Comparison of ENCODE assay signal across 8 cellular contexts in the genomic region with DNA sequence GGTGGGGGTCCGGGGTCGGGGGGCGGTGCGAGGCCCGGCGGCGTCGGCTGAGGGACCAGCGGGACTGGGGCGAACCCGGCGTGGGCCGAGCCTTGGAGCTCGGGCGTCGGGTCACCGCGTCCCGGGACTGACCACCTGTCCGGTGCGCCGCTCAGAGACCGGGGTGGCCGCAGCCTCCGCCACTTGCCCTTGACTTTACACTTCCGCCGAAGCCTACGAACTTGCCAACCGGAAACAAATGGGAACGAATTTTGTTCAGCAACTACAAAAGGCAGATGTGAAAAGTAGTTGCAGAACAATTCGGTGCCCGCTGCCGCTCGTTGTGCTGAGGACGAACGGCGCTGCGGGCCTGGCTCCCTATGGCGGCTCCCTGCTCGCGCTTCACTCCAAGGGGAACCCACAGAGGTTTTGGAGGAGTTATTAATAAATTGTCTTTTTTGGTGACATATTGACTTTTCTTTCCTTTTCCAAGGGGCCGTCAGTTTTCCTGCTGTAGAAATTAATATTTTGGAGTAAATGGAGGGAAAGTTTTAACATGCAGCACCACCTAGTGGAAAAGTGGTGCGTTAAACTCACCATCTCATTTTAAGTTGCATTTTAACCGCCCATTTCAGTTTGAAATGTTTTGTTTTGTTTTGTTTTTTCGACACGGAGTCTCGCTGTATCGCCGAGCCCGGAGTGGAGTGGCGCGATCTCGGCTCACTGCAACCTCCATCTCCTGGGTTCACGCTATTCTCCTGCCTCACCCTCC. TPM values are rescaled to one million over a fixed set of nuclear protein-coding genes. Genes with fewer than 3 reads are reported as not detected.
A peak's percentile ranks its signal among the peaks of the same experiment; 100 is the strongest.
DNase-seq lines count a peak whose midpoint lies in the region; ATAC-seq and TF ChIP-seq lines count a peak whose summit lies in the region.

No MANE protein-coding gene starts in this region.

- CTCF ChIA-PET in Caco-2 (lab: Charles Lee): interaction anchor here (0.7 to 1.9 kb wide), 13 partner anchors 8 to 1128 kb away, joined by 3 to 11 read pairs (median 5); a partner anchor contains a TSS
- CTCF ChIA-PET in naive thymus-derived CD4-positive, alpha-beta T cell (lab: Charles Lee): interaction anchor here (0.6 to 1.8 kb wide), 11 partner anchors 10 to 275 kb away, joined by 3 to 10 read pairs (median 4); a partner anchor contains a TSS

- TF ChIP-seq CTCF in Caco-2 (IDR thresholded peaks at IDR 0.05; ENCODE audit: insufficient read depth in 1 of 2, low read depth in 1 of 2, low read length in 1 of 2, severe bottlenecking in 1 of 2, unreplicated experiment in 1 of 2) (peak; percentile 59 to 80), esophagus squamous epithelium (IDR thresholded peaks at IDR 0.05) (peak; percentile 64 to 84 (median 75))

- DNase-seq in Caco-2 (no peak), HT-29 (ENCODE audit: low spot score) (peak; percentile 84), OCI-M1 (lab: John Stamatoyannopoulos, UW) (peak; percentile 90), esophagus squamous epithelium (lab: John Stamatoyannopoulos, UW) (no peak)
- DNase-seq in activated T-cell treated with anti-CD3 and anti-CD28 coated beads, Interleukin-2, amount 50 U/mL, for 24 hours: peak; percentile 53
- peak in 8 of 9 donors; percentile 49 to 82 (median 76) for DNase-seq in naive thymus-derived CD4-positive, alpha-beta T cell
- peak; percentile 54 for DNase-seq in stimulated activated naive CD4-positive, alpha-beta T cell treated with Interleukin-2 at 50 U/mL for 16 hours (lab: John Stamatoyannopoulos, UW)

- no peaks in the 10 kb centered on the region for H3K9me3 Mint-ChIP-seq in Caco-2 (ENCODE audit: unreplicated experiment)
- H3K9me3 Mint-ChIP-seq in activated T-cell treated with anti-CD3 and anti-CD28 coated beads, Interleukin-2, amount 50 U/mL, for 24 hours: no peaks in the 10 kb centered on the region
- no peaks in the 10 kb centered on the region for H3K9me3 Mint-ChIP-seq in naive thymus-derived CD4-positive, alpha-beta T cell

- 0% methylated on average over 26 to 27 of the region's 54 CpGs for WGBS in esophagus squamous epithelium, 2 donors

- H3K4me1 ChIP-seq in Caco-2: no peaks in the 10 kb centered on the region
- peaks cover 6 to 28% (median 6%) of the 10 kb centered on the region in 3 donors for H3K4me1 ChIP-seq in esophagus squamous epithelium
- H3K4me1 ChIP-seq in naive thymus-derived CD4-positive, alpha-beta T cell (ENCODE audit: control insufficient read depth in 2 of 2, insufficient read depth in 2 of 2, low read length in 2 of 2): no peaks in the 10 kb centered on the region

- TSS peak; percentile 60 for BruUV-seq in Caco-2 (replicated peaks; lab: Mats Ljungman, UMichigan)

- no peaks in the 10 kb centered on the region for H3K9me3 ChIP-seq in Caco-2
- no peaks in the 10 kb centered on the region for H3K9me3 ChIP-seq in esophagus squamous epithelium
- no peaks in the 10 kb centered on the region for H3K9me3 ChIP-seq in naive thymus-derived CD4-positive, alpha-beta T cell (ENCODE audit: control insufficient read depth in 2 of 3, low read length in 3 of 3)

- POLR2A ChIA-PET in Caco-2 (lab: Charles Lee): interaction anchor here (0.6 to 1.6 kb wide), 8 partner anchors 25 to 360 kb away, joined by 3 to 12 read pairs (median 3); a partner anchor contains a TSS
- POLR2A ChIA-PET in naive thymus-derived CD4-positive, alpha-beta T cell (lab: Charles Lee): interaction anchor here (0.6 to 3.9 kb wide), 15 partner anchors 32 to 792 kb away, joined by 3 to 37 read pairs (median 5); a partner anchor contains a TSS

- H3K4me1 Mint-ChIP-seq in Caco-2 (ENCODE audit: low read depth, unreplicated experiment): no peaks in the 10 kb centered on the region
- H3K4me1 Mint-ChIP-seq in activated T-cell treated with anti-CD3 and anti-CD28 coated beads, Interleukin-2, amount 50 U/mL, for 24 hours (ENCODE audit: low read depth): peaks cover 28% of the 10 kb centered on the region
- H3K4me1 Mint-ChIP-seq in naive thymus-derived CD4-positive, alpha-beta T cell: peaks cover 0 to 29% (median 5%) of the 10 kb centered on the region in 7 donors

- H3K27ac ChIP-seq in esophagus squamous epithelium: peak overlapping the region; percentile 96 to 100 (median 98)
- H3K27ac ChIP-seq in naive thymus-derived CD4-positive, alpha-beta T cell (ENCODE audit: low read depth, low read length): peak overlapping the region; percentile 90

- no peaks in the 10 kb centered on the region for H3K27me3 Mint-ChIP-seq in Caco-2 (ENCODE audit: insufficient read depth, unreplicated experiment)
- no peaks in the 10 kb centered on the region for H3K27me3 Mint-ChIP-seq in activated T-cell treated with anti-CD3 and anti-CD28 coated beads, Interleukin-2, amount 50 U/mL, for 24 hours
- no peaks in the 10 kb centered on the region for H3K27me3 Mint-ChIP-seq in naive thymus-derived CD4-positive, alpha-beta T cell

- peaks cover 23% of the 10 kb centered on the region for H3K36me3 Mint-ChIP-seq in Caco-2 (ENCODE audit: insufficient read depth, unreplicated experiment)
- peaks cover 21% of the 10 kb centered on the region for H3K36me3 Mint-ChIP-seq in activated T-cell treated with anti-CD3 and anti-CD28 coated beads, Interleukin-2, amount 50 U/mL, for 24 hours (ENCODE audit: low read depth)
- H3K36me3 Mint-ChIP-seq in naive thymus-derived CD4-positive, alpha-beta T cell: peaks cover 0 to 10% (median 0%) of the 10 kb centered on the region in 5 donors

- H3K4me3 Mint-ChIP-seq in Caco-2 (ENCODE audit: unreplicated experiment): peak overlapping the region; percentile 83
- H3K4me3 Mint-ChIP-seq in activated T-cell treated with anti-CD3 and anti-CD28 coated beads, Interleukin-2, amount 50 U/mL, for 24 hours: peak overlapping the region; percentile 91
- H3K4me3 Mint-ChIP-seq in naive thymus-derived CD4-positive, alpha-beta T cell: peak overlapping the region; percentile 90 to 99 (median 96)

- peak; percentile 33 for ATAC-seq in GM19467 (IDR thresholded peaks at IDR 0.05; ENCODE audit: unreplicated experiment)
- ATAC-seq in naive thymus-derived CD4-positive, alpha-beta T cell: peak; percentile 30

- TF ChIP-seq POLR2A in esophagus squamous epithelium (IDR thresholded peaks at IDR 0.05): no peak

- H3K27ac Mint-ChIP-seq in Caco-2 (ENCODE audit: unreplicated experiment): peak overlapping the region; percentile 90
- H3K27ac Mint-ChIP-seq in activated T-cell treated with anti-CD3 and anti-CD28 coated beads, Interleukin-2, amount 50 U/mL, for 24 hours: peak overlapping the region; percentile 98
- H3K27ac Mint-ChIP-seq in naive thymus-derived CD4-positive, alpha-beta T cell: peak overlapping the region; percentile 93 to 100 (median 99)

- H3K4me3 ChIP-seq in Caco-2 (ENCODE audit: low read depth, low read length) (peak overlapping the region; percentile 94), esophagus squamous epithelium (peak overlapping the region; percentile 81 to 98 (median 86))
- peak overlapping the region; percentile 71 for H3K4me3 ChIP-seq in naive thymus-derived CD4-positive, alpha-beta T cell (ENCODE audit: low read length)

- intact Hi-C loops in Caco-2 (cut with micrococcal nuclease; ENCODE audit: unreplicated experiment): loop anchor here (1.0 to 10.0 kb wide), 4 partner anchors 59 to 319 kb away; a partner anchor contains a TSS
- intact Hi-C loops in esophagus squamous epithelium (cut with DNase I): no loop called here
- intact Hi-C loops in naive thymus-derived CD4-positive, alpha-beta T cell (cut with micrococcal nuclease): loop anchor here (1.0 to 10.0 kb wide), 18 partner anchors 31 to 941 kb away; a partner anchor contains a TSS

- no peaks in the 10 kb centered on the region for H3K36me3 ChIP-seq in Caco-2 (ENCODE audit: control insufficient read depth, insufficient read depth, low read length)
- peaks cover 0 to 33% (median 0%) of the 10 kb centered on the region in 3 donors for H3K36me3 ChIP-seq in esophagus squamous epithelium
- H3K36me3 ChIP-seq in naive thymus-derived CD4-positive, alpha-beta T cell (ENCODE audit: control insufficient read depth in 2 of 3, insufficient read depth in 3 of 3, low read length in 3 of 3): peaks cover 0 to 3% (median 0%) of the 10 kb centered on the region in 3 experiments

- H3K27me3 ChIP-seq in Caco-2 (replicated peaks; ENCODE audit: control insufficient read depth, insufficient read depth, low read length) (no peaks in the 10 kb centered on the region), esophagus squamous epithelium (no peaks in the 10 kb centered on the region)
- H3K27me3 ChIP-seq in naive thymus-derived CD4-positive, alpha-beta T cell (ENCODE audit: control insufficient read depth in 2 of 2, insufficient read depth in 2 of 2, low read length in 2 of 2): no peaks in the 10 kb centered on the region

RNA-seq across cellular contexts. Expression of a gene that starts 0.5 kb away (rescaled TPM):
- total RNA-seq in Caco-2 (2022) (20.8 and 24.2 TPM in 2 replicates), esophagus squamous epithelium (10 to 100 TPM in 1 of 4 donors, 1 to 10 TPM in 3; 8.0 to 12.8 (median 8.8) TPM)
- total RNA-seq in HT-29 (2014; rRNA removed; shearing (Covaris generic)): 6.6 and 7.6 TPM in 2 replicates
- 10 to 100 TPM; 10.6 to 15.8 (median 14.3) TPM for total RNA-seq in naive thymus-derived CD4-positive, alpha-beta T cell
- polyA plus RNA-seq in naive thymus-derived CD4-positive, alpha-beta T cell: 10 to 100 TPM; 12.3 to 14.6 TPM

RNA-seq across cellular contexts. Expression of a gene that starts 31.2 kb away (rescaled TPM):
- total RNA-seq in Caco-2 (2022) (31.4 and 39.6 TPM in 2 replicates), esophagus squamous epithelium (10 to 100 TPM; 20.2 to 43.9 (median 35.2) TPM)
- 21.5 and 27.5 TPM in 2 replicates for total RNA-seq in HT-29 (2014; rRNA removed; shearing (Covaris generic))
- total RNA-seq in naive thymus-derived CD4-positive, alpha-beta T cell: 10 to 100 TPM; 24.2 to 71.3 (median 36.8) TPM
- polyA plus RNA-seq in naive thymus-derived CD4-positive, alpha-beta T cell: 10 to 100 TPM; 13.2 to 13.4 TPM

RNA-seq across cellular contexts. Expression of a gene that starts 59.7 kb away (rescaled TPM):
- total RNA-seq in Caco-2 (2022) (41.2 and 48.7 TPM in 2 replicates), esophagus squamous epithelium (10 to 100 TPM; 17.9 to 36.2 (median 24.7) TPM)
- 19.2 and 22.0 TPM in 2 replicates for total RNA-seq in HT-29 (2014; rRNA removed; shearing (Covaris generic))
- total RNA-seq in naive thymus-derived CD4-positive, alpha-beta T cell: 10 to 100 TPM; 20.3 to 42.7 (median 37.9) TPM
- polyA plus RNA-seq in naive thymus-derived CD4-positive, alpha-beta T cell: 1 to 10 TPM; 6.5 to 8.4 TPM

Comparison
In these comparisons a context has a peak if more than half of its experiments do, and no peak if none do; other contexts are left out.
1. DNase-seq: peak in HT-29 (single experiment), OCI-M1 (single experiment), activated T-cell treated with anti-CD3 and anti-CD28 coated beads, Interleukin-2, amount 50 U/mL, for 24 hours (single experiment), naive thymus-derived CD4-positive, alpha-beta T cell (8 of 9) and stimulated activated naive CD4-positive, alpha-beta T cell treated with Interleukin-2 at 50 U/mL for 16 hours (single experiment); none in Caco-2 (0 of 2) and esophagus squamous epithelium (single experiment).
2. Peak in every context shown above with its lines, with median percentiles within 50 percentile points of each other: H3K4me3 ChIP-seq, H3K27ac Mint-ChIP-seq and H3K4me3 Mint-ChIP-seq.